ENCODE assay signal across 13 cellular contexts in genomic region chr14:37623552-37623951, GRCh38. TPM values are rescaled to one million over a fixed set of nuclear protein-coding genes. Genes with fewer than 3 reads are reported as not detected.
A peak's percentile ranks its signal among the peaks of the same experiment; 100 is the strongest.
DNase-seq lines count a peak whose midpoint lies in the region; ATAC-seq and TF ChIP-seq lines count a peak whose summit lies in the region.
"Had no signal": no experiment of that assay in that cellular context is flagged by ENCODE, and none has a peak within 500 bp of the region (broad histone marks: within the 10 kb centered on the region; RNA-seq: fewer than 3 reads in every experiment).

No MANE protein-coding gene starts in this region.

- H3K4me3 ChIP-seq in LNCaP clone FGC (ENCODE audit: low read depth, low read length) (no peak overlapping the region), brain microvascular endothelial cell (ENCODE audit: low read depth, low read length) (no peak overlapping the region), upper lobe of right lung (no peak overlapping the region)

- TF ChIP-seq CTCF in LNCaP clone FGC (IDR thresholded peaks at IDR 0.05; ENCODE audit: control insufficient read depth, extremely low read depth, insufficient read depth) (no peak), brain microvascular endothelial cell (IDR thresholded peaks at IDR 0.05; ENCODE audit: low read depth, low read length, missing control alignments) (no peak), upper lobe of right lung (IDR thresholded peaks at IDR 0.05) (no peak)

- in situ Hi-C loops in brain microvascular endothelial cell (cut with HindIII; ENCODE audit: low pct_ligation_motif_present, low sequenced_read_pairs), result no loop called here

- H3K27me3 ChIP-seq in brain microvascular endothelial cell (replicated peaks), result no peaks in the 10 kb centered on the region
- peaks cover 16% of the 10 kb centered on the region for H3K27me3 ChIP-seq in upper lobe of right lung

- DNase-seq in AG20443 (ENCODE audit: low spot score) (peak; percentile 45), LNCaP clone FGC (ENCODE audit: low read depth) (peak; percentile 85), brain microvascular endothelial cell (peak; percentile 90), iris pigment epithelial cell (ENCODE audit: low read depth) (peak; percentile 73), upper lobe of right lung (no peak), NCI-H1417 (lab: John Stamatoyannopoulos, UW) (no peak)
- DNase-seq: activated naive CD4-positive, alpha-beta T cell treated with anti-CD3 and anti-CD28 coated beads, Interleukin-2, amount 10 ng/mL, durations not matched to agents 7 days and 5 days; kidney; NCI-H2227 treated with DMSO at 0.1 percent for 48 hours; stimulated activated CD4-positive, alpha-beta T cell treated with anti-CD3 and anti-CD28 coated beads, Interleukin-2, amount 100 ng/mL, for 48 hours had no signal

- H3K36me3 ChIP-seq in brain microvascular endothelial cell (replicated peaks) (no peaks in the 10 kb centered on the region), upper lobe of right lung (no peaks in the 10 kb centered on the region)

- H3K9me3 ChIP-seq in upper lobe of right lung, result no peaks in the 10 kb centered on the region

- ATAC-seq in upper lobe of right lung, result no peak
- no peak for ATAC-seq in HG02840 (IDR thresholded peaks at IDR 0.05; ENCODE audit: low FRiP score, unreplicated experiment)
- ATAC-seq in GM18520 (IDR thresholded peaks at IDR 0.05; ENCODE audit: unreplicated experiment), result no peak

- H3K27ac ChIP-seq in brain microvascular endothelial cell (no peak overlapping the region), upper lobe of right lung (no peak overlapping the region)

- intact Hi-C loops in upper lobe of right lung (cut with DNase I), result no loop called here

- no peaks in the 10 kb centered on the region for H3K4me1 ChIP-seq in upper lobe of right lung

RNA-seq across cellular contexts. Expression of gene TTC6, which starts 28.1 kb away (rescaled TPM):
- total RNA-seq in upper lobe of right lung, result 7.9 TPM
- total RNA-seq: kidney had no signal

RNA-seq across cellular contexts. Expression of gene FOXA1, which starts 28.5 kb away (rescaled TPM):
- total RNA-seq in upper lobe of right lung, result 20.6 TPM
- total RNA-seq: kidney, neural crest cell had no signal

Comparison
In these comparisons a context has a peak if more than half of its experiments do, and no peak if none do; other contexts are left out.
1. DNase-seq: peak in AG20443 (single experiment), LNCaP clone FGC (single experiment), brain microvascular endothelial cell (single experiment) and iris pigment epithelial cell (single experiment); none in upper lobe of right lung (single experiment) and NCI-H1417 (0 of 3).